In genomic region chr2:72555943-72556342, GRCh38 we compare ENCODE assay signal across 29 cellular contexts.
"Had no signal": no experiment of that assay in that cellular context is flagged by ENCODE, and none has a peak within 500 bp of the region (broad histone marks: within the 10 kb centered on the region; RNA-seq: fewer than 3 reads in every experiment).

No MANE protein-coding gene starts in this region.

- H3K4me1 ChIP-seq: suprapubic skin, testis, transverse colon, upper lobe of right lung, uterus, vagina had no signal

- H3K36me3 Mint-ChIP-seq: stimulated activated effector memory CD8-positive, alpha-beta T cell treated with anti-CD3 and anti-CD28 coated beads, Interleukin-12 subunit alpha, Interleukin-12 subunit beta, amount 100 ng/mL, for 72 hours had no signal

- H3K27me3 ChIP-seq: stomach, suprapubic skin, testis, thyroid gland, tibial artery, tibial nerve, transverse colon, upper lobe of left lung, upper lobe of right lung, uterus, vagina had no signal

- H3K4me1 Mint-ChIP-seq: stimulated activated effector memory CD8-positive, alpha-beta T cell treated with anti-CD3 and anti-CD28 coated beads, Interleukin-12 subunit alpha, Interleukin-12 subunit beta, amount 100 ng/mL, for 72 hours; stimulated activated memory B cell treated with anti-CD40 and anti-IgM and Interleukin-4, amounts not matched to agents 10 μg/mL and 1 μg/mL and 100 μg/mL, for 72 hours; stimulated activated naive B cell treated with anti-CD40 and anti-IgM and Interleukin-4, amounts not matched to agents 10 μg/mL and 1 μg/mL and 100 μg/mL, for 72 hours; stimulated activated naive CD8-positive, alpha-beta T cell treated with anti-CD3 and anti-CD28 coated beads, Interleukin-15, amount 100 ng/mL, for 72 hours had no signal

- H3K9me3 ChIP-seq: testis, thyroid gland, upper lobe of left lung, upper lobe of right lung, vagina had no signal

- H3K4me3 ChIP-seq: stomach, suprapubic skin, testis, thoracic aorta, thyroid gland, tibial artery, tibial nerve, transverse colon, upper lobe of left lung, upper lobe of right lung, uterus, vagina had no signal

- H3K9me3 Mint-ChIP-seq: stimulated activated effector memory CD8-positive, alpha-beta T cell treated with anti-CD3 and anti-CD28 coated beads, Interleukin-12 subunit alpha, Interleukin-12 subunit beta, amount 100 ng/mL, for 72 hours; type B pancreatic cell had no signal

- H3K27ac ChIP-seq: stomach, suprapubic skin, testis, thoracic aorta, thyroid gland, tibial artery, tibial nerve, transverse colon, upper lobe of left lung, upper lobe of right lung, uterus, vagina had no signal

- H3K36me3 ChIP-seq: thoracic aorta, thyroid gland, upper lobe of right lung, uterus, vagina had no signal

- DNase-seq: stimulated activated CD4-positive, alpha-beta T cell treated with anti-CD3 and anti-CD28 coated beads, Interleukin-2, amount 100 ng/mL, for 48 hours; stimulated activated CD4-positive, alpha-beta T cell treated with anti-CD3 and anti-CD28 coated beads, Interleukin-4, amount 100 ng/mL, for 1 hour; stimulated activated CD4-positive, alpha-beta T cell treated with anti-CD3 and anti-CD28 coated beads, Interleukin-4, amount 100 ng/mL, for 24 hours; stimulated activated CD4-positive, alpha-beta T cell treated with anti-CD3 and anti-CD28 coated beads, Interleukin-4, amount 100 ng/mL, for 4 hours; stimulated activated CD8-positive, alpha-beta memory T cell treated with anti-CD3 and anti-CD28 coated beads, Interleukin-4, amount 100 ng/mL, for 48 hours; stimulated activated naive B cell treated with anti-CD40 and anti-IgM and Interleukin-4, amounts not matched to agents 10 μg/mL and 1 μg/mL and 100 μg/mL, for 72 hours; stimulated activated naive CD4-positive, alpha-beta T cell; stimulated activated naive CD4-positive, alpha-beta T cell treated with Interleukin-2 at 50 U/mL for 16 hours; stimulated activated naive CD8-positive, alpha-beta T cell treated with anti-CD3 and anti-CD28 coated beads, Interleukin-15, amount 100 ng/mL, for 72 hours; stimulated activated naive CD8-positive, alpha-beta T cell treated with anti-CD3 and anti-CD28 coated beads, Interleukin-15, Interleukin-2, amounts not matched to agents 100 U/mL and 50 U/mL, for 24 hours; stomach; substantia nigra; testis; thyroid gland; tibial artery; transverse colon; trophoblast cell; upper lobe of left lung; upper lobe of right lung; uterus had no signal

- H3K27me3 Mint-ChIP-seq: stimulated activated memory B cell treated with anti-CD40 and anti-IgM and Interleukin-4, amounts not matched to agents 10 μg/mL and 1 μg/mL and 100 μg/mL, for 72 hours; stimulated activated naive B cell treated with anti-CD40 and anti-IgM and Interleukin-4, amounts not matched to agents 10 μg/mL and 1 μg/mL and 100 μg/mL, for 72 hours; stimulated activated naive CD8-positive, alpha-beta T cell treated with anti-CD3 and anti-CD28 coated beads, Interleukin-15, amount 100 ng/mL, for 72 hours; stimulated activated naive CD8-positive, alpha-beta T cell treated with anti-CD3 and anti-CD28 coated beads, Interleukin-15, Interleukin-2, amounts not matched to agents 100 ng/mL and 50 ng/mL, for 24 hours; type B pancreatic cell had no signal

- FAIRE-seq: urothelium cell line had no signal

- ATAC-seq: stimulated activated effector memory CD8-positive, alpha-beta T cell treated with anti-CD3 and anti-CD28 coated beads, Interleukin-12 subunit alpha, Interleukin-12 subunit beta, amount 100 ng/mL, for 72 hours; stimulated activated memory B cell treated with anti-CD40 and anti-IgM and Interleukin-4, amounts not matched to agents 10 μg/mL and 1 μg/mL and 100 μg/mL, for 72 hours; stimulated activated naive B cell treated with anti-CD40 and anti-IgM and Interleukin-4, amounts not matched to agents 10 μg/mL and 1 μg/mL and 100 μg/mL, for 72 hours; stimulated activated naive CD8-positive, alpha-beta T cell treated with anti-CD3 and anti-CD28 coated beads, Interleukin-15, amount 100 ng/mL, for 72 hours; stimulated activated naive CD8-positive, alpha-beta T cell treated with anti-CD3 and anti-CD28 coated beads, Interleukin-15, Interleukin-2, amounts not matched to agents 100 U/mL and 50 U/mL, for 24 hours; upper lobe of right lung had no signal

- H3K4me3 Mint-ChIP-seq: stimulated activated effector memory CD8-positive, alpha-beta T cell treated with anti-CD3 and anti-CD28 coated beads, Interleukin-12 subunit alpha, Interleukin-12 subunit beta, amount 100 ng/mL, for 72 hours; stimulated activated memory B cell treated with anti-CD40 and anti-IgM and Interleukin-4, amounts not matched to agents 10 μg/mL and 1 μg/mL and 100 μg/mL, for 72 hours; stimulated activated naive B cell treated with anti-CD40 and anti-IgM and Interleukin-4, amounts not matched to agents 10 μg/mL and 1 μg/mL and 100 μg/mL, for 72 hours; stimulated activated naive CD8-positive, alpha-beta T cell treated with anti-CD3 and anti-CD28 coated beads, Interleukin-15, amount 100 ng/mL, for 72 hours; stimulated activated naive CD8-positive, alpha-beta T cell treated with anti-CD3 and anti-CD28 coated beads, Interleukin-15, Interleukin-2, amounts not matched to agents 100 ng/mL and 50 ng/mL, for 24 hours; type B pancreatic cell had no signal

- H3K27ac Mint-ChIP-seq: stimulated activated effector memory CD8-positive, alpha-beta T cell treated with anti-CD3 and anti-CD28 coated beads, Interleukin-12 subunit alpha, Interleukin-12 subunit beta, amount 100 ng/mL, for 72 hours; stimulated activated memory B cell treated with anti-CD40 and anti-IgM and Interleukin-4, amounts not matched to agents 10 μg/mL and 1 μg/mL and 100 μg/mL, for 72 hours; stimulated activated naive B cell treated with anti-CD40 and anti-IgM and Interleukin-4, amounts not matched to agents 10 μg/mL and 1 μg/mL and 100 μg/mL, for 72 hours; stimulated activated naive CD8-positive, alpha-beta T cell treated with anti-CD3 and anti-CD28 coated beads, Interleukin-15, Interleukin-2, amounts not matched to agents 100 ng/mL and 50 ng/mL, for 24 hours; type B pancreatic cell had no signal
